11 cellular contexts compared by ENCODE assay signal in genomic region chr15:60916032-60916673, GRCh38.
DNase-seq lines count a peak whose midpoint lies in the region; ATAC-seq and TF ChIP-seq lines count a peak whose summit lies in the region.
"Had no signal": no experiment of that assay in that cellular context is flagged by ENCODE, and none has a peak within 500 bp of the region (broad histone marks: within the 10 kb centered on the region; RNA-seq: fewer than 3 reads in every experiment).

No MANE protein-coding gene starts in this region.

- H3K4me1 ChIP-seq in BLaER1 treated with 17β-estradiol and CSF1 and Interleukin-3, amounts not matched to agents 10 nM and 100 nM, result peaks cover 0 to 36% (median 8%) of the 10 kb centered on the region in 10 experiments; a peak in 10 of 20 replicates
- H3K4me1 ChIP-seq in IMR-90 (ENCODE audit: control insufficient read depth, insufficient read depth, low read length), result peaks cover 3% of the 10 kb centered on the region; the same call in 1 of the 2 replicates

- H4K91ac ChIP-seq in IMR-90 (ENCODE audit: insufficient read depth, low read depth, low read length), result no peak overlapping the region

- H3K14ac ChIP-seq in IMR-90 (replicated peaks; ENCODE audit: low read depth, low read length), result no peak overlapping the region

- no peaks in the 10 kb centered on the region for H3K79me1 ChIP-seq in IMR-90 (ENCODE audit: low read depth in 1 of 2, low read length in 2 of 2)

- in situ Hi-C loops in IMR-90 (cut with MboI; ENCODE audit: low sequenced_read_pairs), result loop anchor here (10.0 kb wide), 2 partner anchors 139 to 331 kb away; no protein-coding TSS in a partner anchor

- no peaks in the 10 kb centered on the region for H3K36me3 Mint-ChIP-seq in activated B cell treated with CpG ODN at 0.5 μM for 24 hours (ENCODE audit: low read depth)
- no peaks in the 10 kb centered on the region for H3K36me3 Mint-ChIP-seq in natural killer cell treated with Interleukin-12 subunit alpha and Interleukin-12 subunit beta and Interleukin-15 and Interleukin-18, amount 100 ng/mL, for 72 hours

- H2BK15ac ChIP-seq in IMR-90 (ENCODE audit: low read depth, low read length), result no peak overlapping the region

- TF ChIP-seq POLR2A in IMR-90 (IDR thresholded peaks at IDR 0.05; ENCODE audit: low read depth, low read length), result no peak

- no peak overlapping the region for H2AK9ac ChIP-seq in IMR-90 (replicated peaks; ENCODE audit: low read depth, low read length, poor library complexity)

- H3K27ac ChIP-seq in BLaER1 treated with 17β-estradiol and CSF1 and Interleukin-3, amounts not matched to agents 10 nM and 100 nM, result peak overlapping the region in 4 of 11 experiments; percentile 35 to 76 (median 59); a peak in 6 of 22 replicates
- no peak overlapping the region for H3K27ac ChIP-seq in IMR-90 (ENCODE audit: insufficient read depth, low read length)
- H3K27ac ChIP-seq: RWPE1 had no signal

- no peak overlapping the region for H2AFZ ChIP-seq in IMR-90 (replicated peaks; ENCODE audit: low read length, poor library complexity)

- DNase-seq in IMR-90, result no peak
- no peak for DNase-seq in activated B cell treated with CpG ODN at 0.5 μM for 24 hours
- DNase-seq in natural killer cell treated with Interleukin-12 subunit alpha and Interleukin-12 subunit beta and Interleukin-15 and Interleukin-18, amount 100 ng/mL, for 72 hours (ENCODE audit: low spot score), result no peak
- DNase-seq in NCI-H1694 treated with DMSO at 0.1 percent for 48 hours (lab: John Stamatoyannopoulos, UW), result no peak
- no peak for DNase-seq in EL

- H3K4me1 Mint-ChIP-seq in activated B cell treated with CpG ODN at 0.5 μM for 24 hours, result peaks cover 15% of the 10 kb centered on the region
- peaks cover 27 to 29% of the 10 kb centered on the region in 2 donors for H3K4me1 Mint-ChIP-seq in natural killer cell treated with Interleukin-12 subunit alpha and Interleukin-12 subunit beta and Interleukin-15 and Interleukin-18, amount 100 ng/mL, for 72 hours (ENCODE audit: low read depth in 2 of 2)

- no peak overlapping the region for H2AK5ac ChIP-seq in IMR-90 (ENCODE audit: low read depth, low read length)

- POLR2A ChIA-PET in IMR-90 (lab: Charles Lee; ENCODE audit: unreplicated experiment), result interaction anchor here (0.5 kb wide), 2 partner anchors 244 to 255 kb away, joined by 3 to 4 read pairs; no protein-coding TSS in a partner anchor
- POLR2A ChIA-PET in activated B cell treated with CpG ODN at 0.5 μM for 24 hours (lab: Charles Lee), result no interaction called here

- H3K27me3 Mint-ChIP-seq in activated B cell treated with CpG ODN at 0.5 μM for 24 hours, result peaks cover under 1% of the 10 kb centered on the region
- no peaks in the 10 kb centered on the region for H3K27me3 Mint-ChIP-seq in natural killer cell treated with Interleukin-12 subunit alpha and Interleukin-12 subunit beta and Interleukin-15 and Interleukin-18, amount 100 ng/mL, for 72 hours

- H3K4me3 Mint-ChIP-seq in activated B cell treated with CpG ODN at 0.5 μM for 24 hours, result no peak overlapping the region
- H3K4me3 Mint-ChIP-seq in natural killer cell treated with Interleukin-12 subunit alpha and Interleukin-12 subunit beta and Interleukin-15 and Interleukin-18, amount 100 ng/mL, for 72 hours, result peak overlapping the region; percentile 52
- H3K4me3 Mint-ChIP-seq: endodermal cell, HFFc6 had no signal

- WGBS in IMR-90 (ENCODE audit: extremely low coverage in 2 of 2, insufficient read length in 1 of 2), 2 experiments, result no CpG with 5 or more reads among the region's 8 CpGs

- no peak overlapping the region for H2BK20ac ChIP-seq in IMR-90 (ENCODE audit: low read depth, low read length)

- no TSS peak for BruUV-seq in IMR-90 (replicated peaks; lab: Mats Ljungman, UMichigan)

- H3K23ac ChIP-seq in IMR-90 (ENCODE audit: low read depth, low read length), result no peak overlapping the region

- CTCF ChIA-PET in IMR-90 (lab: Yijun Ruan, JAX), result interaction anchor here (1.0 to 2.4 kb wide), 12 partner anchors 10 to 341 kb away, joined by 3 to 21 read pairs (median 4); no protein-coding TSS in a partner anchor
- CTCF ChIA-PET in activated B cell treated with CpG ODN at 0.5 μM for 24 hours (lab: Charles Lee), result interaction anchor here (0.8 to 6.0 kb wide), 16 partner anchors 10 to 1225 kb away, joined by 3 to 127 read pairs (median 6); no protein-coding TSS in a partner anchor

- H3K27ac Mint-ChIP-seq in activated B cell treated with CpG ODN at 0.5 μM for 24 hours, result peak overlapping the region; percentile 39
- H3K27ac Mint-ChIP-seq in natural killer cell treated with Interleukin-12 subunit alpha and Interleukin-12 subunit beta and Interleukin-15 and Interleukin-18, amount 100 ng/mL, for 72 hours, result peak overlapping the region; percentile 76 to 87
- H3K27ac Mint-ChIP-seq: endodermal cell had no signal

- H3K36me3 ChIP-seq in BLaER1 treated with 17β-estradiol and CSF1 and Interleukin-3, amounts not matched to agents 10 nM and 100 nM, result no peaks in the 10 kb centered on the region
- H3K36me3 ChIP-seq in IMR-90 (ENCODE audit: control insufficient read depth, insufficient read depth, low read length), result no peaks in the 10 kb centered on the region

- peak overlapping the region in 6 of 11 experiments; percentile 15 to 85 (median 60); a peak in 10 of 22 replicates for H3K4me2 ChIP-seq in BLaER1 treated with 17β-estradiol and CSF1 and Interleukin-3, amounts not matched to agents 10 nM and 100 nM
- H3K4me2 ChIP-seq in IMR-90 (ENCODE audit: low read depth, low read length), result no peak overlapping the region

- no peak overlapping the region for H3K4ac ChIP-seq in IMR-90 (ENCODE audit: low read depth, low read length)

- no peak overlapping the region for H4K8ac ChIP-seq in IMR-90 (ENCODE audit: low read depth in 2 of 2, low read length in 2 of 2)

- TF ChIP-seq RAD21 in IMR-90 (IDR thresholded peaks at IDR 0.05; ENCODE audit: low read length), result no peak

- no peak overlapping the region for H3K4me3 ChIP-seq in BLaER1 treated with 17β-estradiol and CSF1 and Interleukin-3, amounts not matched to agents 10 nM and 100 nM
- no peak overlapping the region for H3K4me3 ChIP-seq in IMR-90 (ENCODE audit: insufficient read depth, low read depth, low read length)

- no peak overlapping the region for H3K56ac ChIP-seq in IMR-90 (ENCODE audit: extremely low read depth, insufficient read depth, low read length)

- intact Hi-C loops in IMR-90 (cut with micrococcal nuclease) (loop anchor here (2.0 kb wide), 1 partner anchor 919 kb away; no protein-coding TSS in a partner anchor), activated B cell treated with CpG ODN at 0.5 μM for 24 hours (cut with micrococcal nuclease) (loop anchor here (5.0 to 10.0 kb wide), 2 partner anchors 241 to 1224 kb away; no protein-coding TSS in a partner anchor)

- no peak overlapping the region for H4K5ac ChIP-seq in IMR-90 (ENCODE audit: low read depth, low read length)

- dilution Hi-C loops in IMR-90 (cut with HindIII; ENCODE audit: low sequenced_read_pairs, unreplicated experiment), result no loop called here

- no peak overlapping the region for H2BK120ac ChIP-seq in IMR-90 (ENCODE audit: low read depth, low read length)

- no peaks in the 10 kb centered on the region for H4K20me1 ChIP-seq in BLaER1 treated with 17β-estradiol and CSF1 and Interleukin-3, amounts not matched to agents 10 nM and 100 nM
- H4K20me1 ChIP-seq in IMR-90 (ENCODE audit: insufficient read depth, low read length), result no peaks in the 10 kb centered on the region

- H3K27me3 ChIP-seq in BLaER1 treated with 17β-estradiol and CSF1 and Interleukin-3, amounts not matched to agents 10 nM and 100 nM, result no peaks in the 10 kb centered on the region
- peaks cover 2% of the 10 kb centered on the region; the same call in 1 of the 2 replicates for H3K27me3 ChIP-seq in IMR-90 (ENCODE audit: control insufficient read depth, insufficient read depth, low read length)

- H3K18ac ChIP-seq in IMR-90 (ENCODE audit: low read depth, low read length), result no peak overlapping the region

- H3K9me3 ChIP-seq in BLaER1 treated with 17β-estradiol and CSF1 and Interleukin-3, amounts not matched to agents 10 nM and 100 nM (replicated peaks in 1 of 11), result peaks cover 0 to 10% (median 0%) of the 10 kb centered on the region in 11 experiments; a peak in 4 of 22 replicates
- 0 out of 2 replicates have a peak, but pooled peaks cover 2% of the 10 kb centered on the region for H3K9me3 ChIP-seq in IMR-90 (ENCODE audit: control insufficient read depth, insufficient read depth, low read length)

- ATAC-seq in IMR-90 (ENCODE audit: low read depth), result no peak
- ATAC-seq in activated B cell treated with CpG ODN at 0.5 μM for 24 hours (ENCODE audit: low read depth), result no peak
- ATAC-seq in natural killer cell treated with Interleukin-12 subunit alpha and Interleukin-12 subunit beta and Interleukin-15 and Interleukin-18, amount 100 ng/mL, for 72 hours, result no peak
- ATAC-seq in GM19452 (IDR thresholded peaks at IDR 0.05; ENCODE audit: unreplicated experiment), result no peak
- ATAC-seq in GM21367 (IDR thresholded peaks at IDR 0.05; ENCODE audit: unreplicated experiment), result no peak

- H3K9me1 ChIP-seq in IMR-90 (ENCODE audit: insufficient read depth, low read length), result no peaks in the 10 kb centered on the region

- H3K9me3 Mint-ChIP-seq in activated B cell treated with CpG ODN at 0.5 μM for 24 hours, result no peaks in the 10 kb centered on the region
- H3K9me3 Mint-ChIP-seq in natural killer cell treated with Interleukin-12 subunit alpha and Interleukin-12 subunit beta and Interleukin-15 and Interleukin-18, amount 100 ng/mL, for 72 hours, result no peaks in the 10 kb centered on the region
- H3K9me3 Mint-ChIP-seq: endodermal cell, HFFc6 had no signal

- H2BK5ac ChIP-seq in IMR-90 (ENCODE audit: low read depth, low read length, poor library complexity, severe bottlenecking), result no peak overlapping the region

- peak overlapping the region in 1 of 11 experiments; percentile 53; a peak in 3 of 22 replicates for H3K9ac ChIP-seq in BLaER1 treated with 17β-estradiol and CSF1 and Interleukin-3, amounts not matched to agents 10 nM and 100 nM
- no peak overlapping the region for H3K9ac ChIP-seq in IMR-90 (ENCODE audit: low read depth, low read length)

- TF ChIP-seq CTCF in IMR-90 (conservative IDR thresholded peaks at IDR 0.05; ENCODE audit: low read depth, low read length), result no peak
- no peak for TF ChIP-seq CTCF in activated B cell treated with CpG ODN at 0.5 μM for 24 hours (IDR thresholded peaks at IDR 0.05)

TF ChIP-seq in IMR-90, 13 proteins besides CTCF, POLR2A, EP300 and RAD21:
- TF ChIP-seq MAFK (IDR thresholded peaks at IDR 0.05; ENCODE audit: low read depth, low read length), result peak; percentile 40; the same call in 1 of the 2 replicates
- TF ChIP-seq RCOR1 (IDR thresholded peaks at IDR 0.05; ENCODE audit: insufficient replicate concordance, low read length), result no peak
